Comparison of ENCODE assay signal across 17 cellular contexts in genomic region chr5:80101993-80102392, GRCh38.
"Had no signal": no experiment of that assay in that cellular context is flagged by ENCODE, and none has a peak within 500 bp of the region (broad histone marks: within the 10 kb centered on the region; RNA-seq: fewer than 3 reads in every experiment).

No MANE protein-coding gene starts in this region.

- H3K4me1 ChIP-seq: gastrocnemius medialis, sigmoid colon, upper lobe of right lung had no signal

- ATAC-seq: body of pancreas; gastrocnemius medialis; left lobe of liver; natural killer cell treated with Interleukin-12 subunit alpha and Interleukin-12 subunit beta and Interleukin-15 and Interleukin-18, amount 100 ng/mL, for 72 hours; upper lobe of right lung had no signal

- H3K36me3 ChIP-seq: gastrocnemius medialis, heart right ventricle, sigmoid colon, upper lobe of right lung had no signal

- H3K4me3 ChIP-seq: body of pancreas, gastrocnemius medialis, heart right ventricle, sigmoid colon, upper lobe of right lung had no signal

- H3K9me3 ChIP-seq: body of pancreas, gastrocnemius medialis, heart right ventricle, sigmoid colon, upper lobe of right lung had no signal

- H3K9me3 Mint-ChIP-seq: activated B cell treated with CpG ODN at 0.5 μM for 24 hours; activated naive CD4-positive, alpha-beta T cell treated with anti-CD3 and anti-CD28 coated beads, Interleukin-2, amount 50 U/mL, for 24 hours; natural killer cell treated with Interleukin-12 subunit alpha and Interleukin-12 subunit beta and Interleukin-15 and Interleukin-18, amount 100 ng/mL, for 72 hours had no signal

- DNase-seq: activated B cell treated with CpG ODN at 0.5 μM for 24 hours; activated CD4-positive, alpha-beta T cell treated with anti-CD3 and anti-CD28 coated beads, Interleukin-2, amount 10 ng/mL, durations not matched to agents 24 days and 14 days; amniotic stem cell; body of pancreas; effector memory CD4-positive, alpha-beta T cell; gastrocnemius medialis; heart right ventricle; islet precursor cell; mammary epithelial cell; sigmoid colon; stimulated activated CD4-positive, alpha-beta T cell treated with anti-CD3 and anti-CD28 coated beads, Interleukin-2, amount 100 ng/mL, for 48 hours; stimulated activated naive CD4-positive, alpha-beta T cell treated with Interleukin-2 at 50 U/mL for 16 hours; upper lobe of right lung had no signal

- H3K27ac ChIP-seq: body of pancreas, gastrocnemius medialis, heart right ventricle, sigmoid colon, upper lobe of right lung had no signal

- H3K4me3 Mint-ChIP-seq: activated B cell treated with CpG ODN at 0.5 μM for 24 hours; activated CD4-positive, alpha-beta T cell treated with anti-CD3 and anti-CD28 coated beads, Interleukin-2, amount 10 ng/mL, durations not matched to agents 24 days and 14 days; activated naive CD4-positive, alpha-beta T cell treated with anti-CD3 and anti-CD28 coated beads, Interleukin-2, amount 50 U/mL, for 24 hours; central memory CD8-positive, alpha-beta T cell; natural killer cell treated with Interleukin-12 subunit alpha and Interleukin-12 subunit beta and Interleukin-15 and Interleukin-18, amount 100 ng/mL, for 72 hours had no signal

- H3K27me3 ChIP-seq: body of pancreas, gastrocnemius medialis, heart right ventricle, sigmoid colon, upper lobe of right lung had no signal

- H3K27ac Mint-ChIP-seq: activated B cell treated with CpG ODN at 0.5 μM for 24 hours; activated CD4-positive, alpha-beta T cell treated with anti-CD3 and anti-CD28 coated beads, Interleukin-2, amount 10 ng/mL, durations not matched to agents 24 days and 14 days; activated naive CD4-positive, alpha-beta T cell treated with anti-CD3 and anti-CD28 coated beads, Interleukin-2, amount 50 U/mL, for 24 hours; natural killer cell treated with Interleukin-12 subunit alpha and Interleukin-12 subunit beta and Interleukin-15 and Interleukin-18, amount 100 ng/mL, for 72 hours had no signal

- H3K4me1 Mint-ChIP-seq: central memory CD8-positive, alpha-beta T cell had no signal

- H3K27me3 Mint-ChIP-seq: activated B cell treated with CpG ODN at 0.5 μM for 24 hours; activated CD4-positive, alpha-beta T cell treated with anti-CD3 and anti-CD28 coated beads, Interleukin-2, amount 10 ng/mL, durations not matched to agents 24 days and 14 days; activated naive CD4-positive, alpha-beta T cell treated with anti-CD3 and anti-CD28 coated beads, Interleukin-2, amount 50 U/mL, for 24 hours; central memory CD8-positive, alpha-beta T cell; natural killer cell treated with Interleukin-12 subunit alpha and Interleukin-12 subunit beta and Interleukin-15 and Interleukin-18, amount 100 ng/mL, for 72 hours had no signal
